9 cellular contexts compared by ENCODE assay signal in genomic region chr7:33334349-33334748, GRCh38.
DNase-seq lines count a peak whose midpoint lies in the region; ATAC-seq, FAIRE-seq and TF ChIP-seq lines count a peak whose summit lies in the region.
"Had no signal": no experiment of that assay in that cellular context is flagged by ENCODE, and none has a peak within 500 bp of the region (broad histone marks: within the 10 kb centered on the region; RNA-seq: fewer than 3 reads in every experiment).

No MANE protein-coding gene starts in this region.

- H2AFZ ChIP-seq in IMR-90 (replicated peaks; ENCODE audit: low read length, poor library complexity) (no peak overlapping the region), keratinocyte (ENCODE audit: control insufficient read depth, low read length) (no peak overlapping the region)

- no peak overlapping the region for H2AK5ac ChIP-seq in IMR-90 (ENCODE audit: low read depth, low read length)

- no peaks in the 10 kb centered on the region for H3K79me2 ChIP-seq in keratinocyte (ENCODE audit: control insufficient read depth, insufficient read depth, low read length)

- H3K27me3 ChIP-seq in IMR-90 (ENCODE audit: control insufficient read depth, insufficient read depth, low read length) (no peaks in the 10 kb centered on the region), keratinocyte (ENCODE audit: control insufficient read depth, extremely low read depth, insufficient read depth, low read length) (no peaks in the 10 kb centered on the region)

- H3K9me1 ChIP-seq in IMR-90 (ENCODE audit: insufficient read depth, low read length), result no peaks in the 10 kb centered on the region
- no peaks in the 10 kb centered on the region for H3K9me1 ChIP-seq in keratinocyte (ENCODE audit: control insufficient read depth, extremely low read depth, insufficient read depth, low read length)

- BruUV-seq in IMR-90 (replicated peaks; lab: Mats Ljungman, UMichigan), result no TSS peak

- H3K9me3 ChIP-seq in IMR-90 (ENCODE audit: control insufficient read depth, insufficient read depth, low read length) (no peaks in the 10 kb centered on the region), keratinocyte (ENCODE audit: control insufficient read depth, low read depth, low read length) (no peaks in the 10 kb centered on the region)

- peak; percentile 52 for FAIRE-seq in keratinocyte (lab: Jason Lieb, UNC)

- H3K36me3 ChIP-seq in IMR-90 (ENCODE audit: control insufficient read depth, insufficient read depth, low read length) (no peaks in the 10 kb centered on the region), keratinocyte (ENCODE audit: control insufficient read depth in 2 of 2, extremely low read depth in 1 of 2, insufficient read depth in 2 of 2, low read length in 2 of 2) (no peaks in the 10 kb centered on the region)

- TF ChIP-seq RAD21 in IMR-90 (IDR thresholded peaks at IDR 0.05; ENCODE audit: low read length), result peak; percentile 34

- H3K4me2 ChIP-seq in IMR-90 (ENCODE audit: low read depth, low read length) (no peak overlapping the region), keratinocyte (ENCODE audit: control insufficient read depth, extremely low read depth, insufficient read depth, low read depth, low read length) (no peak overlapping the region)

- H3K79me1 ChIP-seq in IMR-90 (ENCODE audit: low read depth in 1 of 2, low read length in 2 of 2), result no peaks in the 10 kb centered on the region

- H2BK120ac ChIP-seq in IMR-90 (ENCODE audit: low read depth, low read length), result no peak overlapping the region

- WGBS in IMR-90 (ENCODE audit: extremely low coverage in 2 of 2, insufficient read length in 1 of 2), 2 experiments, result 100% methylated on average over 1 of the region's 3 CpGs; no CpG with 5 or more reads in 1 of the 2 experiments

- no peak overlapping the region for H3K23ac ChIP-seq in IMR-90 (ENCODE audit: low read depth, low read length)

- no peak overlapping the region for H4K8ac ChIP-seq in IMR-90 (ENCODE audit: low read depth in 2 of 2, low read length in 2 of 2)

- no peak overlapping the region for H4K5ac ChIP-seq in IMR-90 (ENCODE audit: low read depth, low read length)

- H3K18ac ChIP-seq in IMR-90 (ENCODE audit: low read depth, low read length), result no peak overlapping the region

- H3K14ac ChIP-seq in IMR-90 (replicated peaks; ENCODE audit: low read depth, low read length), result no peak overlapping the region

- no peak overlapping the region for H2AK9ac ChIP-seq in IMR-90 (replicated peaks; ENCODE audit: low read depth, low read length, poor library complexity)

- no peak for ATAC-seq in IMR-90 (ENCODE audit: low read depth)
- no peak for ATAC-seq in HG03469 (IDR thresholded peaks at IDR 0.05; ENCODE audit: unreplicated experiment)

- dilution Hi-C loops in IMR-90 (cut with HindIII; ENCODE audit: low sequenced_read_pairs, unreplicated experiment), result no loop called here
- dilution Hi-C loops in keratinocyte (cut with MboI; ENCODE audit: extremely low pct_ligation_motif_present, low sequenced_read_pairs), result no loop called here

- no peak overlapping the region for H3K4ac ChIP-seq in IMR-90 (ENCODE audit: low read depth, low read length)

- H2BK5ac ChIP-seq in IMR-90 (ENCODE audit: low read depth, low read length, poor library complexity, severe bottlenecking), result no peak overlapping the region

- POLR2A ChIA-PET in IMR-90 (lab: Charles Lee; ENCODE audit: unreplicated experiment), result no interaction called here

- no peak overlapping the region for H3K9ac ChIP-seq in IMR-90 (ENCODE audit: low read depth, low read length)
- H3K9ac ChIP-seq in keratinocyte (ENCODE audit: control insufficient read depth, extremely low read depth, insufficient read depth, low read length), result no peak overlapping the region

- TF ChIP-seq CTCF in IMR-90 (conservative IDR thresholded peaks at IDR 0.05; ENCODE audit: low read depth, low read length) (0 out of 2 replicates have a peak, but pooled peaks have one; percentile 24), keratinocyte (optimal IDR thresholded peaks at IDR 0.05 in 1 of 3, IDR thresholded peaks at IDR 0.05 in 1 of 3, conservative IDR thresholded peaks at IDR 0.05 in 1 of 3; ENCODE audit: extremely low read depth in 1 of 3, insufficient read depth in 2 of 3, low read length in 3 of 3) (peak; percentile 37 to 69 (median 66))

- H3K4me1 ChIP-seq in IMR-90 (ENCODE audit: control insufficient read depth, insufficient read depth, low read length) (no peaks in the 10 kb centered on the region), keratinocyte (ENCODE audit: control insufficient read depth, extremely low read depth, insufficient read depth, low read length) (no peaks in the 10 kb centered on the region)

- no peak overlapping the region for H4K91ac ChIP-seq in IMR-90 (ENCODE audit: insufficient read depth, low read depth, low read length)

- DNase-seq in DMS153 treated with DMSO at 0.1 percent for 48 hours (lab: John Stamatoyannopoulos, UW; ENCODE audit: unreplicated experiment), result peak; percentile 50
- peak; percentile 13 for DNase-seq in IMR-90
- peak; percentile 21 to 61 for DNase-seq in SHP77 (lab: John Stamatoyannopoulos, UW)
- no peak for DNase-seq in keratinocyte (ENCODE audit: low read depth, low spot score)
- no peak for DNase-seq in activated naive CD4-positive, alpha-beta T cell treated with Interleukin-2 at 50 U/mL for 16 hours
- DNase-seq in globus pallidus (ENCODE audit: low spot score), result no peak
- no peak for DNase-seq in NCI-H187 (lab: John Stamatoyannopoulos, UW)
- DNase-seq: activated CD4-positive, alpha-beta memory T cell treated with anti-CD3 and anti-CD28 coated beads, Interleukin-2, amount 10 ng/mL, durations not matched to agents 7 days and 5 days had no signal

- CTCF ChIA-PET in IMR-90 (lab: Yijun Ruan, JAX), result interaction anchor here (1.1 kb wide), 2 partner anchors 8 to 474 kb away, joined by 3 read pairs; no protein-coding TSS in a partner anchor

- H2BK15ac ChIP-seq in IMR-90 (ENCODE audit: low read depth, low read length), result no peak overlapping the region

- in situ Hi-C loops in IMR-90 (cut with MboI; ENCODE audit: low sequenced_read_pairs), result no loop called here

- no peak overlapping the region for H2BK20ac ChIP-seq in IMR-90 (ENCODE audit: low read depth, low read length)

- H3K27ac ChIP-seq in IMR-90 (ENCODE audit: insufficient read depth, low read length), result no peak overlapping the region
- no peak overlapping the region for H3K27ac ChIP-seq in keratinocyte (ENCODE audit: control insufficient read depth, insufficient read depth, low read length)

- H4K20me1 ChIP-seq in IMR-90 (ENCODE audit: insufficient read depth, low read length) (no peaks in the 10 kb centered on the region), keratinocyte (ENCODE audit: control insufficient read depth, extremely low read depth, insufficient read depth, low read length) (no peaks in the 10 kb centered on the region)

- intact Hi-C loops in IMR-90 (cut with micrococcal nuclease), result no loop called here

- H3K56ac ChIP-seq in IMR-90 (ENCODE audit: extremely low read depth, insufficient read depth, low read length), result no peak overlapping the region

- H3K4me3 ChIP-seq in IMR-90 (ENCODE audit: insufficient read depth, low read depth, low read length) (no peak overlapping the region), keratinocyte (ENCODE audit: control insufficient read depth in 2 of 3, extremely low read depth in 1 of 3, insufficient read depth in 2 of 3, low read depth in 1 of 3, low read length in 3 of 3) (no peak overlapping the region)

- no peak for TF ChIP-seq POLR2A in IMR-90 (IDR thresholded peaks at IDR 0.05; ENCODE audit: low read depth, low read length)

TF ChIP-seq in IMR-90, 13 proteins besides CTCF, POLR2A, EP300 and RAD21:
- TF ChIP-seq MAFK (IDR thresholded peaks at IDR 0.05; ENCODE audit: low read depth, low read length) (no peak), ELK1 (IDR thresholded peaks at IDR 0.05; ENCODE audit: borderline replicate concordance, low read depth, low read length) (no peak)

Comparison
In these comparisons a context has a peak if more than half of its experiments do, and no peak if none do; other contexts are left out.
1. DNase-seq: peak in DMS153 treated with DMSO at 0.1 percent for 48 hours (single experiment), IMR-90 (single experiment) and SHP77 (2 of 2); none in keratinocyte (single experiment), activated naive CD4-positive, alpha-beta T cell treated with Interleukin-2 at 50 U/mL for 16 hours (single experiment), globus pallidus (single experiment) and NCI-H187 (0 of 2).